1 cellular context compared by ENCODE assay signal in the genomic region with DNA sequence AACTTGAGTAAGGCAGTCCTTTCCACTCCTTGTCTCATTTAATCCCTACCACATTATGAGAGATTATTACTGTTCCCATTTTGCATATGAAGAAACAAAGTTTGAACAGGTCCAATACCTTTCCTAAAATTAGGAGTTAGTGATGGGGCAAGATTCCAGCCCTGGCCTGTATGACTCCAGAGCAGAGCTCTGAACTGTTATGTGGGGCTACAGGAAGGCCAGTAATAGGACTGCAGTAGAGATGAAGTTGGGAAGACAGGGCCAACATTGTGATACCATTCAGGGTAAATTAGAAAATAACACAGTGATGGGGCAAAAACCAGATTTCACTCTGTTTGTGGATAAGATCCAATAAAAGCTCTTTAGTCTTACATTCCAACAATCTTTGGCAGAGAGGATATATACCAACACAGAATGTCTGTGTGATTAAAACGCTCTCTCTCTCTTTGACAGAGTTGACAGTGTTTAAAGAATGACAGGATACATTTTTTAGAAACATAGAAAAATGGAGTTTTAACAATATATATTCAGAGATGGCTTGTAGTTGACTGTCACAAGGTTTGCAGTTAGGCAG.
TF ChIP-seq lines count a peak whose summit lies in the region.

No MANE protein-coding gene starts in this region.

TF ChIP-seq in GM23338, 12 proteins besides CTCF, POLR2A, EP300 and RAD21 (continued from another document):
- TF ChIP-seq, protein P1, sequence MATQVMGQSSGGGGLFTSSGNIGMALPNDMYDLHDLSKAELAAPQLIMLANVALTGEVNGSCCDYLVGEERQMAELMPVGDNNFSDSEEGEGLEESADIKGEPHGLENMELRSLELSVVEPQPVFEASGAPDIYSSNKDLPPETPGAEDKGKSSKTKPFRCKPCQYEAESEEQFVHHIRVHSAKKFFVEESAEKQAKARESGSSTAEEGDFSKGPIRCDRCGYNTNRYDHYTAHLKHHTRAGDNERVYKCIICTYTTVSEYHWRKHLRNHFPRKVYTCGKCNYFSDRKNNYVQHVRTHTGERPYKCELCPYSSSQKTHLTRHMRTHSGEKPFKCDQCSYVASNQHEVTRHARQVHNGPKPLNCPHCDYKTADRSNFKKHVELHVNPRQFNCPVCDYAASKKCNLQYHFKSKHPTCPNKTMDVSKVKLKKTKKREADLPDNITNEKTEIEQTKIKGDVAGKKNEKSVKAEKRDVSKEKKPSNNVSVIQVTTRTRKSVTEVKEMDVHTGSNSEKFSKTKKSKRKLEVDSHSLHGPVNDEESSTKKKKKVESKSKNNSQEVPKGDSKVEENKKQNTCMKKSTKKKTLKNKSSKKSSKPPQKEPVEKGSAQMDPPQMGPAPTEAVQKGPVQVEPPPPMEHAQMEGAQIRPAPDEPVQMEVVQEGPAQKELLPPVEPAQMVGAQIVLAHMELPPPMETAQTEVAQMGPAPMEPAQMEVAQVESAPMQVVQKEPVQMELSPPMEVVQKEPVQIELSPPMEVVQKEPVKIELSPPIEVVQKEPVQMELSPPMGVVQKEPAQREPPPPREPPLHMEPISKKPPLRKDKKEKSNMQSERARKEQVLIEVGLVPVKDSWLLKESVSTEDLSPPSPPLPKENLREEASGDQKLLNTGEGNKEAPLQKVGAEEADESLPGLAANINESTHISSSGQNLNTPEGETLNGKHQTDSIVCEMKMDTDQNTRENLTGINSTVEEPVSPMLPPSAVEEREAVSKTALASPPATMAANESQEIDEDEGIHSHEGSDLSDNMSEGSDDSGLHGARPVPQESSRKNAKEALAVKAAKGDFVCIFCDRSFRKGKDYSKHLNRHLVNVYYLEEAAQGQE (IDR thresholded peaks at IDR 0.05; ENCODE audit: unreplicated experiment) = no peak
- TF ChIP-seq, protein P2, sequence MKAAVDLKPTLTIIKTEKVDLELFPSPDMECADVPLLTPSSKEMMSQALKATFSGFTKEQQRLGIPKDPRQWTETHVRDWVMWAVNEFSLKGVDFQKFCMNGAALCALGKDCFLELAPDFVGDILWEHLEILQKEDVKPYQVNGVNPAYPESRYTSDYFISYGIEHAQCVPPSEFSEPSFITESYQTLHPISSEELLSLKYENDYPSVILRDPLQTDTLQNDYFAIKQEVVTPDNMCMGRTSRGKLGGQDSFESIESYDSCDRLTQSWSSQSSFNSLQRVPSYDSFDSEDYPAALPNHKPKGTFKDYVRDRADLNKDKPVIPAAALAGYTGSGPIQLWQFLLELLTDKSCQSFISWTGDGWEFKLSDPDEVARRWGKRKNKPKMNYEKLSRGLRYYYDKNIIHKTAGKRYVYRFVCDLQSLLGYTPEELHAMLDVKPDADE (IDR thresholded peaks at IDR 0.05) = no peak
- TF ChIP-seq, protein P3, sequence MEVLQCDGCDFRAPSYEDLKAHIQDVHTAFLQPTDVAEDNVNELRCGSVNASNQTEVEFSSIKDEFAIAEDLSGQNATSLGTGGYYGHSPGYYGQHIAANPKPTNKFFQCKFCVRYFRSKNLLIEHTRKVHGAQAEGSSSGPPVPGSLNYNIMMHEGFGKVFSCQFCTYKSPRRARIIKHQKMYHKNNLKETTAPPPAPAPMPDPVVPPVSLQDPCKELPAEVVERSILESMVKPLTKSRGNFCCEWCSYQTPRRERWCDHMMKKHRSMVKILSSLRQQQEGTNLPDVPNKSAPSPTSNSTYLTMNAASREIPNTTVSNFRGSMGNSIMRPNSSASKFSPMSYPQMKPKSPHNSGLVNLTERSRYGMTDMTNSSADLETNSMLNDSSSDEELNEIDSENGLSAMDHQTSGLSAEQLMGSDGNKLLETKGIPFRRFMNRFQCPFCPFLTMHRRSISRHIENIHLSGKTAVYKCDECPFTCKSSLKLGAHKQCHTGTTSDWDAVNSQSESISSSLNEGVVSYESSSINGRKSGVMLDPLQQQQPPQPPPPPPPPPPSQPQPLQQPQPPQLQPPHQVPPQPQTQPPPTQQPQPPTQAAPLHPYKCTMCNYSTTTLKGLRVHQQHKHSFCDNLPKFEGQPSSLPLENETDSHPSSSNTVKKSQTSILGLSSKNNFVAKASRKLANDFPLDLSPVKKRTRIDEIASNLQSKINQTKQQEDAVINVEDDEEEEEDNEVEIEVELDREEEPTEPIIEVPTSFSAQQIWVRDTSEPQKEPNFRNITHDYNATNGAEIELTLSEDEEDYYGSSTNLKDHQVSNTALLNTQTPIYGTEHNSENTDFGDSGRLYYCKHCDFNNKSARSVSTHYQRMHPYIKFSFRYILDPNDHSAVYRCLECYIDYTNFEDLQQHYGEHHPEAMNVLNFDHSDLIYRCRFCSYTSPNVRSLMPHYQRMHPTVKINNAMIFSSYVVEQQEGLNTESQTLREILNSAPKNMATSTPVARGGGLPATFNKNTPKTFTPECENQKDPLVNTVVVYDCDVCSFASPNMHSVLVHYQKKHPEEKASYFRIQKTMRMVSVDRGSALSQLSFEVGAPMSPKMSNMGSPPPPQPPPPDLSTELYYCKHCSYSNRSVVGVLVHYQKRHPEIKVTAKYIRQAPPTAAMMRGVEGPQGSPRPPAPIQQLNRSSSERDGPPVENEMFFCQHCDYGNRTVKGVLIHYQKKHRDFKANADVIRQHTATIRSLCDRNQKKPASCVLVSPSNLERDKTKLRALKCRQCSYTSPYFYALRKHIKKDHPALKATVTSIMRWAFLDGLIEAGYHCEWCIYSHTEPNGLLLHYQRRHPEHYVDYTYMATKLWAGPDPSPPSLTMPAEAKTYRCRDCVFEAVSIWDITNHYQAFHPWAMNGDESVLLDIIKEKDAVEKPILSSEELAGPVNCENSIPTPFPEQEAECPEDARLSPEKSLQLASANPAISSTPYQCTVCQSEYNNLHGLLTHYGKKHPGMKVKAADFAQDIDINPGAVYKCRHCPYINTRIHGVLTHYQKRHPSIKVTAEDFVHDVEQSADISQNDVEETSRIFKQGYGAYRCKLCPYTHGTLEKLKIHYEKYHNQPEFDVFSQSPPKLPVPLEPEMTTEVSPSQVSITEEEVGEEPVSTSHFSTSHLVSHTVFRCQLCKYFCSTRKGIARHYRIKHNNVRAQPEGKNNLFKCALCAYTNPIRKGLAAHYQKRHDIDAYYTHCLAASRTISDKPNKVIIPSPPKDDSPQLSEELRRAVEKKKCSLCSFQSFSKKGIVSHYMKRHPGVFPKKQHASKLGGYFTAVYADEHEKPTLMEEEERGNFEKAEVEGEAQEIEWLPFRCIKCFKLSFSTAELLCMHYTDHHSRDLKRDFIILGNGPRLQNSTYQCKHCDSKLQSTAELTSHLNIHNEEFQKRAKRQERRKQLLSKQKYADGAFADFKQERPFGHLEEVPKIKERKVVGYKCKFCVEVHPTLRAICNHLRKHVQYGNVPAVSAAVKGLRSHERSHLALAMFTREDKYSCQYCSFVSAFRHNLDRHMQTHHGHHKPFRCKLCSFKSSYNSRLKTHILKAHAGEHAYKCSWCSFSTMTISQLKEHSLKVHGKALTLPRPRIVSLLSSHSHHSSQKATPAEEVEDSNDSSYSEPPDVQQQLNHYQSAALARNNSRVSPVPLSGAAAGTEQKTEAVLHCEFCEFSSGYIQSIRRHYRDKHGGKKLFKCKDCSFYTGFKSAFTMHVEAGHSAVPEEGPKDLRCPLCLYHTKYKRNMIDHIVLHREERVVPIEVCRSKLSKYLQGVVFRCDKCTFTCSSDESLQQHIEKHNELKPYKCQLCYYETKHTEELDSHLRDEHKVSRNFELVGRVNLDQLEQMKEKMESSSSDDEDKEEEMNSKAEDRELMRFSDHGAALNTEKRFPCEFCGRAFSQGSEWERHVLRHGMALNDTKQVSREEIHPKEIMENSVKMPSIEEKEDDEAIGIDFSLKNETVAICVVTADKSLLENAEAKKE (CRISPR knock-in tag; IDR thresholded peaks at IDR 0.05) = no peak
- TF ChIP-seq NANOG (IDR thresholded peaks at IDR 0.05; ENCODE audit: borderline replicate concordance) = no peak
- TF ChIP-seq EZH2phosphoT487 (IDR thresholded peaks at IDR 0.05; ENCODE audit: unreplicated experiment) = no peak
- TF ChIP-seq CREB1 (CRISPR knock-in tag; IDR thresholded peaks at IDR 0.05; ENCODE audit: low read depth) = no peak
- TF ChIP-seq JUNB (IDR thresholded peaks at IDR 0.05; ENCODE audit: unreplicated experiment) = no peak
- no peak for TF ChIP-seq STAT1 (IDR thresholded peaks at IDR 0.05; ENCODE audit: unreplicated experiment)
TF ChIP-seq in GM23338: peak in this region for 0.
